ENCODE assay signal across 8 cellular contexts in the genomic region with DNA sequence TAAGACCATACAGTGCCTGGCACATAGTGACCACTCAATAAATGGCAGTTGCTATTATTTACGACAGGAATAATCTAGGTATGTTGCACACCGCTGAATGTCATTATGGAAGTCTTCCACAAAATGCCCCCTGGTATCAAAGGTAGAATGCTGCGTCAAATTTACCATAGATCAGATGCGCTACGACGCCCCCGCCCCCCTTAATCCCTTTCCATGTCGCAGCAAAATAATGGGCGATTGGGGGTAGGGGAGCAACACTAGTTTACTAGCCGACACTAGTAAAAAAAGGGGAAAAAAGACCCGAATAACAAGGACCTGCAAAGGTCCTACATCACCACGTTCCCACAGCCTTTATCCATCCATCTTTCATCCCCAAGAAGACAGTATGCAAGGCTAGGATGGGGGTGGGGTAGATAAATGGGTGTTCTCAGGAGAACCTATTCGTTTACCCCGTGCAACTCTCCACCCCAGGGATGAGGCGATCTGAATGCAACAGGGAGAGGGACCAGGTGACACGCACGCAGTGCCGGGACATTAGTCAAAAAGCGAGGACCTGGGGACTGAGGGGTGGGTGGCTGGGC. TPM values are rescaled to one million over a fixed set of nuclear protein-coding genes. Genes with fewer than 3 reads are reported as not detected.
DNase-seq lines count a peak whose midpoint lies in the region; ATAC-seq and TF ChIP-seq lines count a peak whose summit lies in the region.

No MANE protein-coding gene starts in this region.

- no peak for TF ChIP-seq EP300 in stomach (IDR thresholded peaks at IDR 0.05)

- peak; percentile 1 for ATAC-seq in GM19438 (IDR thresholded peaks at IDR 0.05; ENCODE audit: low read depth, unreplicated experiment)
- peak; percentile 6 for ATAC-seq in body of pancreas

- TF ChIP-seq CTCF in AG04450 (IDR thresholded peaks at IDR 0.05; ENCODE audit: low read depth, low read length), result no peak
- no peak for TF ChIP-seq CTCF in body of pancreas (IDR thresholded peaks at IDR 0.05)
- no peak for TF ChIP-seq CTCF in stomach (IDR thresholded peaks at IDR 0.05)

- CTCF ChIA-PET in AG04450 (lab: Charles Lee), result interaction anchor here (0.6 to 2.4 kb wide), 7 partner anchors 9 to 317 kb away, joined by 3 to 9 read pairs (median 4); no protein-coding TSS in a partner anchor

- WGBS in body of pancreas, 2 donors, result 0 to 1% methylated on average over 19 of the region's 19 CpGs
- WGBS in stomach, 5 donors, result 1 to 4% (median 2%) methylated on average over 19 of the region's 19 CpGs

- H3K9me3 ChIP-seq in AG04450 (ENCODE audit: control insufficient read depth, insufficient read depth, low read length), result no peaks in the 10 kb centered on the region; the same call in 1 of the 2 replicates
- H3K9me3 ChIP-seq in body of pancreas, result no peaks in the 10 kb centered on the region
- no peaks in the 10 kb centered on the region for H3K9me3 ChIP-seq in stomach

- POLR2A ChIA-PET in AG04450 (lab: Yijun Ruan, JAX), result interaction anchor here (1.1 to 2.6 kb wide), 6 partner anchors 9 to 366 kb away, joined by 3 to 15 read pairs (median 6); a partner anchor contains a TSS

- no peak for DNase-seq in AG04450 (ENCODE audit: low read depth, low spot score)
- peak; percentile 72 for DNase-seq in NCI-H146 (lab: John Stamatoyannopoulos, UW)
- DNase-seq in body of pancreas, result peak in 1 of 4 donors; percentile 16
- DNase-seq in stomach, result no peak
- no peak for DNase-seq in mucosa of gallbladder (ENCODE audit: low spot score)
- no peak for DNase-seq in KBM-7

- H3K4me3 ChIP-seq in AG04450 (ENCODE audit: low read depth, low read length) (peak overlapping the region; percentile 92), body of pancreas (peak overlapping the region; percentile 68 to 84), stomach (peak overlapping the region; percentile 72 to 87 (median 82))

- intact Hi-C loops in body of pancreas (cut with DNase I) (no loop called here), stomach (cut with DNase I; ENCODE audit: low total_unique reads) (no loop called here)

- TF ChIP-seq POLR2A in body of pancreas (IDR thresholded peaks at IDR 0.05), result no peak
- no peak for TF ChIP-seq POLR2A in stomach (IDR thresholded peaks at IDR 0.05)

- H3K4me1 ChIP-seq in body of pancreas, result peaks cover 44% of the 10 kb centered on the region
- H3K4me1 ChIP-seq in stomach, result peaks cover 18 to 54% (median 35%) of the 10 kb centered on the region in 4 donors

- H3K27ac ChIP-seq in AG04450 (ENCODE audit: low read depth, low read length) (peak overlapping the region; percentile 97), body of pancreas (peak overlapping the region; percentile 86 to 98 (median 96)), layer of hippocampus (ENCODE audit: low read depth, low read length) (peak overlapping the region; percentile 100), stomach (peak overlapping the region; percentile 92 to 98 (median 94))

- H3K36me3 ChIP-seq in body of pancreas (replicated peaks in 1 of 2; ENCODE audit: insufficient read depth in 1 of 2, low read depth in 2 of 2), result no peaks in the 10 kb centered on the region
- H3K36me3 ChIP-seq in stomach, result no peaks in the 10 kb centered on the region

- H3K27me3 ChIP-seq in AG04450 (ENCODE audit: control insufficient read depth, insufficient read depth, low read length) (no peaks in the 10 kb centered on the region), body of pancreas (no peaks in the 10 kb centered on the region), layer of hippocampus (ENCODE audit: control insufficient read depth, insufficient read depth, low read length) (no peaks in the 10 kb centered on the region), stomach (no peaks in the 10 kb centered on the region)

- in situ Hi-C loops in KBM-7 (cut with MboI; ENCODE audit: low pct_unique_long_range_greater_than_20kb, low sequenced_read_pairs), result no loop called here

RNA-seq across cellular contexts. Expression of a gene that starts 0.5 kb away (rescaled TPM):
- 54.6 and 79.6 TPM in 2 replicates for polyA plus RNA-seq in AG04450 (2011; rRNA removed)
- polyA minus RNA-seq in AG04450 (2011; rRNA and poly(A)+ RNA removed), result 29.0 and 52.1 TPM in 2 replicates
- 10 to 100 TPM; 24.4 to 46.5 TPM for total RNA-seq in body of pancreas
- 10 to 100 TPM; 15.9 to 65.0 (median 33.3) TPM for total RNA-seq in stomach
- polyA plus RNA-seq in stomach, result 10 to 100 TPM in 2 of 3 donors, 1 to 10 TPM in 1; 8.1 to 11.9 (median 11.7) TPM
- total RNA-seq in mucosa of gallbladder, result 62.7 TPM

RNA-seq across cellular contexts. Expression of a gene that starts 0.9 kb away (rescaled TPM):
- polyA plus RNA-seq in AG04450 (2011; rRNA removed) (8.0 and 10.2 TPM in 2 replicates), stomach (1 to 10 TPM; 3.8 to 7.5 (median 5.0) TPM)
- 6.4 and 11.1 TPM in 2 replicates for polyA minus RNA-seq in AG04450 (2011; rRNA and poly(A)+ RNA removed)
- total RNA-seq in body of pancreas (10 to 100 TPM; 18.4 to 23.4 TPM), stomach (10 to 100 TPM in 2 of 5 donors, 1 to 10 TPM in 3; 1.4 to 27.4 (median 8.8) TPM), mucosa of gallbladder (12.1 TPM)
